ENCODE assay signal across 24 cellular contexts in genomic region chr20:4081396-4081795, GRCh38.
DNase-seq lines count a peak whose midpoint lies in the region; ATAC-seq, FAIRE-seq and TF ChIP-seq lines count a peak whose summit lies in the region.
"Had no signal": no experiment of that assay in that cellular context is flagged by ENCODE, and none has a peak within 500 bp of the region (broad histone marks: within the 10 kb centered on the region; RNA-seq: fewer than 3 reads in every experiment).

No MANE protein-coding gene starts in this region.

- DNase-seq in activated T-cell treated with anti-CD3 and anti-CD28 coated beads, Interleukin-2, amount 50 U/mL, for 24 hours, result no peak
- DNase-seq in activated T-cell treated with anti-CD3 and anti-CD28 coated beads for 4 hours (no peak), MV-4-11 (lab: John Stamatoyannopoulos, UW) (peak; percentile 55), astrocyte (ENCODE audit: low read depth) (peak; percentile 68), spleen (no peak), hippocampal formation (lab: John Stamatoyannopoulos, UW) (no peak)
- DNase-seq in CD8-positive, alpha-beta T cell, result no peak
- DNase-seq: activated CD4-positive, alpha-beta T cell treated with anti-CD3 and anti-CD28 coated beads for 36 hours; body of pancreas; Caco-2; dorsolateral prefrontal cortex; GOT3; kidney glomerular epithelial cell; midbrain; NCI-H774; nucleus accumbens; sigmoid colon; stimulated activated CD4-positive, alpha-beta T cell treated with anti-CD3 and anti-CD28 coated beads, Interleukin-4, amount 100 ng/mL, for 1 hour had no signal

- no peak for ATAC-seq in activated CD4-positive, CD25-positive, alpha-beta regulatory T cell treated with anti-CD3 and anti-CD28 coated beads, Interleukin-2, amount 50 U/mL, for 24 hours
- ATAC-seq in CD8-positive, alpha-beta T cell, result no peak
- ATAC-seq: activated CD4-positive, alpha-beta T cell treated with anti-CD3 and anti-CD28 coated beads for 36 hours; body of pancreas; GM12878 had no signal

- no peak overlapping the region for H3K4me2 ChIP-seq in astrocyte (ENCODE audit: low read length)
- H3K4me2 ChIP-seq: hepatocyte had no signal

- peak overlapping the region; percentile 29 for H3K27ac Mint-ChIP-seq in activated T-cell treated with anti-CD3 and anti-CD28 coated beads, Interleukin-2, amount 50 U/mL, for 24 hours
- H3K27ac Mint-ChIP-seq in astrocyte (ENCODE audit: unreplicated experiment), result no peak overlapping the region
- no peak overlapping the region for H3K27ac Mint-ChIP-seq in CD8-positive, alpha-beta T cell

- TF ChIP-seq CTCF in astrocyte (IDR thresholded peaks at IDR 0.05; ENCODE audit: insufficient read depth, low read depth, low read length) (no peak), spleen (IDR thresholded peaks at IDR 0.05 in 8 of 11, conservative IDR thresholded peaks at IDR 0.05 in 3 of 11) (no peak)
- no peak for TF ChIP-seq CTCF in CD8-positive, alpha-beta T cell (IDR thresholded peaks at IDR 0.05)

- no peak for TF ChIP-seq POLR2A in spleen (IDR thresholded peaks at IDR 0.05)

- H2AFZ ChIP-seq in astrocyte (ENCODE audit: low read depth, low read length), result no peak overlapping the region
- H2AFZ ChIP-seq: hepatocyte had no signal

- peaks cover 51% of the 10 kb centered on the region for H3K4me1 Mint-ChIP-seq in activated T-cell treated with anti-CD3 and anti-CD28 coated beads, Interleukin-2, amount 50 U/mL, for 24 hours (ENCODE audit: low read depth)
- peaks cover 4% of the 10 kb centered on the region for H3K4me1 Mint-ChIP-seq in astrocyte (ENCODE audit: low read depth, unreplicated experiment)
- peaks cover 39% of the 10 kb centered on the region for H3K4me1 Mint-ChIP-seq in CD8-positive, alpha-beta T cell (ENCODE audit: low read depth)

- H3K27ac ChIP-seq in astrocyte (ENCODE audit: low read depth, low read length), result no peak overlapping the region
- peak overlapping the region in 5 of 8 donors; percentile 68 to 90 (median 85) for H3K27ac ChIP-seq in spleen
- no peak overlapping the region for H3K27ac ChIP-seq in CD8-positive, alpha-beta T cell (ENCODE audit: low read depth, low read length)
- H3K27ac ChIP-seq: body of pancreas, dorsolateral prefrontal cortex, esophagus muscularis mucosa, hepatocyte had no signal

- H3K9ac ChIP-seq in astrocyte (ENCODE audit: low read length), result no peak overlapping the region

- H3K9me3 Mint-ChIP-seq in activated T-cell treated with anti-CD3 and anti-CD28 coated beads, Interleukin-2, amount 50 U/mL, for 24 hours, result no peaks in the 10 kb centered on the region
- no peaks in the 10 kb centered on the region for H3K9me3 Mint-ChIP-seq in astrocyte (ENCODE audit: unreplicated experiment)
- H3K9me3 Mint-ChIP-seq in CD8-positive, alpha-beta T cell, result peaks cover 8% of the 10 kb centered on the region

- H3K9me3 ChIP-seq in astrocyte (ENCODE audit: insufficient read depth, low read depth, low read length) (no peaks in the 10 kb centered on the region), spleen (peaks cover 0 to 5% (median 0%) of the 10 kb centered on the region in 8 donors)
- no peaks in the 10 kb centered on the region for H3K9me3 ChIP-seq in CD8-positive, alpha-beta T cell (ENCODE audit: low read length)
- H3K9me3 ChIP-seq: body of pancreas, Caco-2, esophagus muscularis mucosa, sigmoid colon, upper lobe of left lung had no signal

- CTCF ChIA-PET in CD8-positive, alpha-beta T cell (lab: Charles Lee), result interaction anchor here (0.6 kb wide), 1 partner anchor 369 kb away, joined by 3 read pairs; the partner anchor contains the start of gene SIGLEC1

- no peaks in the 10 kb centered on the region for H3K36me3 ChIP-seq in astrocyte (ENCODE audit: insufficient read depth, low read length)
- no peaks in the 10 kb centered on the region for H3K36me3 ChIP-seq in spleen
- H3K36me3 ChIP-seq in CD8-positive, alpha-beta T cell (ENCODE audit: insufficient read depth, low read length), result no peaks in the 10 kb centered on the region
- H3K36me3 ChIP-seq: esophagus muscularis mucosa, sigmoid colon, upper lobe of left lung had no signal

- H3K79me2 ChIP-seq in astrocyte (ENCODE audit: insufficient read depth, low read length), result no peaks in the 10 kb centered on the region
- H3K79me2 ChIP-seq: hepatocyte had no signal

- no peaks in the 10 kb centered on the region for H3K27me3 Mint-ChIP-seq in activated T-cell treated with anti-CD3 and anti-CD28 coated beads, Interleukin-2, amount 50 U/mL, for 24 hours
- no peaks in the 10 kb centered on the region for H3K27me3 Mint-ChIP-seq in astrocyte (ENCODE audit: low read depth, unreplicated experiment)
- no peaks in the 10 kb centered on the region for H3K27me3 Mint-ChIP-seq in CD8-positive, alpha-beta T cell (ENCODE audit: low read depth)

- H3K4me1 ChIP-seq in astrocyte (ENCODE audit: insufficient read depth, low read length), result peaks cover 20% of the 10 kb centered on the region
- peaks cover 7 to 48% (median 26%) of the 10 kb centered on the region in 6 donors for H3K4me1 ChIP-seq in spleen
- H3K4me1 ChIP-seq in CD8-positive, alpha-beta T cell (ENCODE audit: insufficient read depth, low read length), result peaks cover 12% of the 10 kb centered on the region

- WGBS in spleen, 5 donors, result 73 to 86% (median 76%) methylated on average over 3 of the region's 3 CpGs

- FAIRE-seq in astrocyte (lab: Jason Lieb, UNC), result no peak
- FAIRE-seq: GM12878, RCC 7860 had no signal

- no peak overlapping the region for H3K4me3 Mint-ChIP-seq in activated T-cell treated with anti-CD3 and anti-CD28 coated beads, Interleukin-2, amount 50 U/mL, for 24 hours
- no peak overlapping the region for H3K4me3 Mint-ChIP-seq in astrocyte (ENCODE audit: unreplicated experiment)
- no peak overlapping the region for H3K4me3 Mint-ChIP-seq in CD8-positive, alpha-beta T cell
- H3K4me3 Mint-ChIP-seq: activated CD4-positive, alpha-beta T cell treated with anti-CD3 and anti-CD28 coated beads for 36 hours had no signal

- POLR2A ChIA-PET in CD8-positive, alpha-beta T cell (lab: Charles Lee), result interaction anchor here (0.7 kb wide), 1 partner anchor 65 kb away, joined by 4 read pairs; no protein-coding TSS in a partner anchor

- H3K4me3 ChIP-seq in astrocyte (ENCODE audit: insufficient read depth, low read depth, low read length) (no peak overlapping the region), spleen (no peak overlapping the region)
- no peak overlapping the region for H3K4me3 ChIP-seq in CD8-positive, alpha-beta T cell (ENCODE audit: low read depth, low read length)
- H3K4me3 ChIP-seq: body of pancreas, dorsolateral prefrontal cortex, esophagus muscularis mucosa, GM12878, hepatocyte, sigmoid colon, upper lobe of left lung had no signal

- no peaks in the 10 kb centered on the region for H3K36me3 Mint-ChIP-seq in activated T-cell treated with anti-CD3 and anti-CD28 coated beads, Interleukin-2, amount 50 U/mL, for 24 hours (ENCODE audit: low read depth)
- H3K36me3 Mint-ChIP-seq in astrocyte (ENCODE audit: low read depth, unreplicated experiment), result peaks cover 3% of the 10 kb centered on the region
- H3K36me3 Mint-ChIP-seq in CD8-positive, alpha-beta T cell, result peaks cover 5% of the 10 kb centered on the region

- no peaks in the 10 kb centered on the region for H4K20me1 ChIP-seq in astrocyte (ENCODE audit: insufficient read depth, low read length)

- H3K27me3 ChIP-seq in astrocyte (ENCODE audit: insufficient read depth, low read length) (no peaks in the 10 kb centered on the region), spleen (replicated peaks in 1 of 7) (no peaks in the 10 kb centered on the region)
- no peaks in the 10 kb centered on the region for H3K27me3 ChIP-seq in CD8-positive, alpha-beta T cell (ENCODE audit: insufficient read depth, low read length)
- H3K27me3 ChIP-seq: body of pancreas, dorsolateral prefrontal cortex, esophagus muscularis mucosa, hepatocyte, sigmoid colon, upper lobe of left lung had no signal

- intact Hi-C loops in spleen (cut with DNase I; ENCODE audit: low total_unique reads), result loop anchor here (10.0 kb wide), 1 partner anchor 67 kb away; the partner anchor contains the start of gene RNF24
- intact Hi-C loops in CD8-positive, alpha-beta T cell (cut with DNase I, micrococcal nuclease), result loop anchor here in 1 of 2 experiments (10.0 kb wide), 1 partner anchor 297 kb away; the partner anchor contains the start of genes CENPB and SPEF1

Comparison
In these comparisons a context has a peak if more than half of its experiments do, and no peak if none do; other contexts are left out.
1. DNase-seq: peak in MV-4-11 (single experiment) and astrocyte (single experiment); none in activated T-cell treated with anti-CD3 and anti-CD28 coated beads, Interleukin-2, amount 50 U/mL, for 24 hours (single experiment), activated T-cell treated with anti-CD3 and anti-CD28 coated beads for 4 hours (single experiment), spleen (single experiment), hippocampal formation (0 of 2) and CD8-positive, alpha-beta T cell (0 of 7).
2. H3K27ac ChIP-seq: peak in spleen (5 of 8); none in astrocyte (single experiment) and CD8-positive, alpha-beta T cell (single experiment).